Comparison of ENCODE assay signal across 8 cellular contexts in the genomic region with DNA sequence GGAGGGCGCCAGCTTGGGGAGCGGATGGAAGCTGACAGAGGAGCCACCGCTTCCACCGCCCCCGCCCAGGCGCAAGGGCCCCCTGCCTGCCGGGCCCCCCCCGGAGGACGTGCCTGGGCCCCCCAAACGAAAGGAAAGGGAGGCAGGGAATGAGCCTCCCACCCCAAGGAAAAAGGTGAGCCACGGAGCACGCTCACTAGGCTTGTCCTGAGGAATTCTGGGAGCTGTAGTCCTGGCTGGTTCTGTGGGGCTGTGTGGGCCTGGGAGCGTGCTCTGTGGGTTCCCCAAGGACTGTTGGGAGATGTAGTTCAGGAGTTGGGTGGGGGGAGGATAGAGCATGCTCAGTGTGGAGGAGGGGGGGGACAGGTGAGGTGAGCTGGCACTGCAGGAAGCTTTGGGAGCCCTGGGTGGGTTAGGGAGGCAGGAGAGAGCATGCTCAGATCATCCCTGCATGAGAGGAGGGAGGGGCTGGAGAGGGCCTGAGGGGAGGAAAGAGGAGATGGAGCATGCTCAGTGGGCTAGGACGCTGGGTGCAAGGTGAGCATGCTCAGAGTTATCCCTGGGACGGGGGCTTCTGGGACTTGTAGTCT. TPM values are rescaled to one million over a fixed set of nuclear protein-coding genes. Genes with fewer than 3 reads are reported as not detected.
DNase-seq lines count a peak whose midpoint lies in the region; ATAC-seq and TF ChIP-seq lines count a peak whose summit lies in the region.

No MANE protein-coding gene starts in this region.

- H3K27ac Mint-ChIP-seq in activated naive CD8-positive, alpha-beta T cell treated with anti-CD3 and anti-CD28 coated beads, Interleukin-2, amount 50 U/mL, for 24 hours = no peak overlapping the region

- peaks cover 8% of the 10 kb centered on the region for H3K4me1 Mint-ChIP-seq in activated naive CD8-positive, alpha-beta T cell treated with anti-CD3 and anti-CD28 coated beads, Interleukin-2, amount 50 U/mL, for 24 hours

- no peaks in the 10 kb centered on the region for H3K27me3 Mint-ChIP-seq in activated naive CD8-positive, alpha-beta T cell treated with anti-CD3 and anti-CD28 coated beads, Interleukin-2, amount 50 U/mL, for 24 hours

- H3K9me3 Mint-ChIP-seq in activated naive CD8-positive, alpha-beta T cell treated with anti-CD3 and anti-CD28 coated beads, Interleukin-2, amount 50 U/mL, for 24 hours = no peaks in the 10 kb centered on the region

- DNase-seq in A172 (ENCODE audit: low spot score) = peak; percentile 56
- DNase-seq in GM19238 (ENCODE audit: insufficient read length, low spot score) = peak; percentile 42
- DNase-seq in NCI-H2227 treated with DMSO at 0.1 percent for 48 hours (lab: John Stamatoyannopoulos, UW) = peak; percentile 94
- DNase-seq in activated naive CD8-positive, alpha-beta T cell treated with anti-CD3 and anti-CD28 coated beads, Interleukin-2, amount 50 U/mL, for 24 hours = peak; percentile 36
- DNase-seq in hepatic stellate cell (ENCODE audit: low spot score) = peak; percentile 49
- DNase-seq in stimulated activated CD4-positive, alpha-beta T cell treated with anti-CD3 and anti-CD28 coated beads, Interleukin-4, amount 100 ng/mL, for 24 hours = peak; percentile 55

- no peak for TF ChIP-seq POLR2A in GM18505 (IDR thresholded peaks at IDR 0.05; ENCODE audit: borderline replicate concordance, extremely low read depth, insufficient read depth, insufficient read length)

- H3K36me3 Mint-ChIP-seq in activated naive CD8-positive, alpha-beta T cell treated with anti-CD3 and anti-CD28 coated beads, Interleukin-2, amount 50 U/mL, for 24 hours (ENCODE audit: low read depth) = peaks cover 6% of the 10 kb centered on the region

- H3K4me3 Mint-ChIP-seq in activated naive CD8-positive, alpha-beta T cell treated with anti-CD3 and anti-CD28 coated beads, Interleukin-2, amount 50 U/mL, for 24 hours = no peak overlapping the region

- ATAC-seq in activated naive CD8-positive, alpha-beta T cell treated with anti-CD3 and anti-CD28 coated beads, Interleukin-2, amount 50 U/mL, for 24 hours = peak; percentile 34
- ATAC-seq in HG02981 (IDR thresholded peaks at IDR 0.05; ENCODE audit: unreplicated experiment) (no peak), GM18505 (IDR thresholded peaks at IDR 0.05; ENCODE audit: unreplicated experiment) (no peak)

RNA-seq across cellular contexts. Expression of a gene that starts 4.5 kb away (rescaled TPM):
- 18.7 and 32.5 TPM in 2 replicates for total RNA-seq in A172 (2014; rRNA removed; shearing (Covaris generic))

RNA-seq across cellular contexts. Expression of a gene that starts 21.0 kb away (rescaled TPM):
- total RNA-seq in A172 (2014; rRNA removed; shearing (Covaris generic)) = 46.4 and 50.8 TPM in 2 replicates

RNA-seq across cellular contexts. Expression of a gene that starts 29.7 kb away (rescaled TPM):
- total RNA-seq in A172 (2014; rRNA removed; shearing (Covaris generic)) = 3.5 and 3.8 TPM in 2 replicates

RNA-seq across cellular contexts. Expression of a gene that starts 31.5 kb away (rescaled TPM):
- 1.9 and 2.3 TPM in 2 replicates for total RNA-seq in A172 (2014; rRNA removed; shearing (Covaris generic))

RNA-seq across cellular contexts. Expression of a gene that starts 34.0 kb away (rescaled TPM):
- total RNA-seq in A172 (2014; rRNA removed; shearing (Covaris generic)) = 57.3 and 60.8 TPM in 2 replicates

Comparison
In these comparisons a context has a peak if more than half of its experiments do, and no peak if none do; other contexts are left out.
1. DNase-seq: peak in every context shown above with its lines; median percentile 94 in NCI-H2227 treated with DMSO at 0.1 percent for 48 hours; 56 in A172; 55 in stimulated activated CD4-positive, alpha-beta T cell treated with anti-CD3 and anti-CD28 coated beads, Interleukin-4, amount 100 ng/mL, for 24 hours; 49 in hepatic stellate cell; 42 in GM19238; 36 in activated naive CD8-positive, alpha-beta T cell treated with anti-CD3 and anti-CD28 coated beads, Interleukin-2, amount 50 U/mL, for 24 hours.